1 cellular context compared by ENCODE assay signal in genomic region chr16:85323961-85324253, GRCh38.
TF ChIP-seq lines count a peak whose summit lies in the region.

No MANE protein-coding gene starts in this region.

TF ChIP-seq in H1, 55 proteins besides CTCF, POLR2A, EP300 and RAD21 (continued from another document):
- TF ChIP-seq E2F6 (IDR thresholded peaks at IDR 0.05) (no peak), TAF7 (optimal IDR thresholded peaks at IDR 0.05; ENCODE audit: borderline replicate concordance, low read depth, low read length) (no peak), TAF1 (IDR thresholded peaks at IDR 0.05; ENCODE audit: low read depth, low read length) (no peak), ATF2 (IDR thresholded peaks at IDR 0.05; ENCODE audit: low read length) (no peak), SP2 (IDR thresholded peaks at IDR 0.05; ENCODE audit: low read length) (no peak), MAFK (IDR thresholded peaks at IDR 0.05; ENCODE audit: low read depth, low read length) (no peak)
TF ChIP-seq in H1: peak in this region for 0.
